1 cellular context compared by ENCODE assay signal in the genomic region with DNA sequence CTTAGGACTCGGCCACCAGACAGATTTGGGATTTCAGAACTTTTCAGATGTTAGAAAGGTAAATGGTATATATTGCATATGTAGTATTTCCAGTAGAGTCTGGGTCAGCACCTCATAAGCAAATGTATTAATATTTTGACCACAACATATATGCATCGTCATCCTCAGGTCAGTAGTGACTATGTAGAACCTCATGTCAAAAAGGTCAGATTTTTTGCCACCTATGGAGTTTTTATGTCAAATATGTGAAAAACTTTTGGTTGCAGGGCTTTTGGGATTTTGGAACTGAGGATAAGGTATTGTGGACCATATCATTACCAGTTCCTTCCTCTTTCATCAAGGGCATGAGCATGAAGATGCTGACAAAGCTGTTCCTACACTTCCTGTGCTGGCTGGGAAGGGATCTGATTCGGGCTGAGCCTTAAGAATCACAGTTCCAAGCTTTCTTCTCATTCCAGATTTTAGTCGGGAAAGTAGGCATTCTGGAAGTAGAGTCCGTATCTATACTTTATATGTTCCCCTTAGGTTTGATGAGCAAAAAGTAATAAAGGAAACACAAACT.
TF ChIP-seq lines count a peak whose summit lies in the region.

No MANE protein-coding gene starts in this region.

TF ChIP-seq in K562, 482 proteins besides CTCF, POLR2A, EP300 and RAD21 (continued from another document):
- TF ChIP-seq, protein P1, sequence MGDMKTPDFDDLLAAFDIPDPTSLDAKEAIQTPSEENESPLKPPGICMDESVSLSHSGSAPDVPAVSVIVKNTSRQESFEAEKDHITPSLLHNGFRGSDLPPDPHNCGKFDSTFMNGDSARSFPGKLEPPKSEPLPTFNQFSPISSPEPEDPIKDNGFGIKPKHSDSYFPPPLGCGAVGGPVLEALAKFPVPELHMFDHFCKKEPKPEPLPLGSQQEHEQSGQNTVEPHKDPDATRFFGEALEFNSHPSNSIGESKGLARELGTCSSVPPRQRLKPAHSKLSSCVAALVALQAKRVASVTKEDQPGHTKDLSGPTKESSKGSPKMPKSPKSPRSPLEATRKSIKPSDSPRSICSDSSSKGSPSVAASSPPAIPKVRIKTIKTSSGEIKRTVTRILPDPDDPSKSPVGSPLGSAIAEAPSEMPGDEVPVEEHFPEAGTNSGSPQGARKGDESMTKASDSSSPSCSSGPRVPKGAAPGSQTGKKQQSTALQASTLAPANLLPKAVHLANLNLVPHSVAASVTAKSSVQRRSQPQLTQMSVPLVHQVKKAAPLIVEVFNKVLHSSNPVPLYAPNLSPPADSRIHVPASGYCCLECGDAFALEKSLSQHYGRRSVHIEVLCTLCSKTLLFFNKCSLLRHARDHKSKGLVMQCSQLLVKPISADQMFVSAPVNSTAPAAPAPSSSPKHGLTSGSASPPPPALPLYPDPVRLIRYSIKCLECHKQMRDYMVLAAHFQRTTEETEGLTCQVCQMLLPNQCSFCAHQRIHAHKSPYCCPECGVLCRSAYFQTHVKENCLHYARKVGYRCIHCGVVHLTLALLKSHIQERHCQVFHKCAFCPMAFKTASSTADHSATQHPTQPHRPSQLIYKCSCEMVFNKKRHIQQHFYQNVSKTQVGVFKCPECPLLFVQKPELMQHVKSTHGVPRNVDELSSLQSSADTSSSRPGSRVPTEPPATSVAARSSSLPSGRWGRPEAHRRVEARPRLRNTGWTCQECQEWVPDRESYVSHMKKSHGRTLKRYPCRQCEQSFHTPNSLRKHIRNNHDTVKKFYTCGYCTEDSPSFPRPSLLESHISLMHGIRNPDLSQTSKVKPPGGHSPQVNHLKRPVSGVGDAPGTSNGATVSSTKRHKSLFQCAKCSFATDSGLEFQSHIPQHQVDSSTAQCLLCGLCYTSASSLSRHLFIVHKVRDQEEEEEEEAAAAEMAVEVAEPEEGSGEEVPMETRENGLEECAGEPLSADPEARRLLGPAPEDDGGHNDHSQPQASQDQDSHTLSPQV (IDR thresholded peaks at IDR 0.05) = peak; percentile 18; the same call in 1 of the 2 replicates
- TF ChIP-seq JUNB (CRISPR knock-in tag; conservative IDR thresholded peaks at IDR 0.05) (no peak), NCOA1 (IDR thresholded peaks at IDR 0.05; ENCODE audit: low read depth) (no peak), NFE2 (IDR thresholded peaks at IDR 0.05; ENCODE audit: low read depth) (peak; percentile 52), ZNF224 (CRISPR knock-in tag; IDR thresholded peaks at IDR 0.05) (no peak), MAFG (tag; conservative IDR thresholded peaks at IDR 0.05) (peak; percentile 85), ZNF695 (CRISPR knock-in tag; IDR thresholded peaks at IDR 0.05) (no peak), KDM1A (IDR thresholded peaks at IDR 0.05) (peak; percentile 81 to 84), NBN (IDR thresholded peaks at IDR 0.05; ENCODE audit: low read depth) (no peak), SMARCA4 (IDR thresholded peaks at IDR 0.05) (no peak), ZNF274 (IDR thresholded peaks at IDR 0.05; ENCODE audit: borderline replicate concordance, low read depth, low read length) (no peak)
- TF ChIP-seq, protein P2, sequence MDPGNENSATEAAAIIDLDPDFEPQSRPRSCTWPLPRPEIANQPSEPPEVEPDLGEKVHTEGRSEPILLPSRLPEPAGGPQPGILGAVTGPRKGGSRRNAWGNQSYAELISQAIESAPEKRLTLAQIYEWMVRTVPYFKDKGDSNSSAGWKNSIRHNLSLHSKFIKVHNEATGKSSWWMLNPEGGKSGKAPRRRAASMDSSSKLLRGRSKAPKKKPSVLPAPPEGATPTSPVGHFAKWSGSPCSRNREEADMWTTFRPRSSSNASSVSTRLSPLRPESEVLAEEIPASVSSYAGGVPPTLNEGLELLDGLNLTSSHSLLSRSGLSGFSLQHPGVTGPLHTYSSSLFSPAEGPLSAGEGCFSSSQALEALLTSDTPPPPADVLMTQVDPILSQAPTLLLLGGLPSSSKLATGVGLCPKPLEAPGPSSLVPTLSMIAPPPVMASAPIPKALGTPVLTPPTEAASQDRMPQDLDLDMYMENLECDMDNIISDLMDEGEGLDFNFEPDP (CRISPR knock-in tag; IDR thresholded peaks at IDR 0.05) = no peak
- TF ChIP-seq, protein P3, sequence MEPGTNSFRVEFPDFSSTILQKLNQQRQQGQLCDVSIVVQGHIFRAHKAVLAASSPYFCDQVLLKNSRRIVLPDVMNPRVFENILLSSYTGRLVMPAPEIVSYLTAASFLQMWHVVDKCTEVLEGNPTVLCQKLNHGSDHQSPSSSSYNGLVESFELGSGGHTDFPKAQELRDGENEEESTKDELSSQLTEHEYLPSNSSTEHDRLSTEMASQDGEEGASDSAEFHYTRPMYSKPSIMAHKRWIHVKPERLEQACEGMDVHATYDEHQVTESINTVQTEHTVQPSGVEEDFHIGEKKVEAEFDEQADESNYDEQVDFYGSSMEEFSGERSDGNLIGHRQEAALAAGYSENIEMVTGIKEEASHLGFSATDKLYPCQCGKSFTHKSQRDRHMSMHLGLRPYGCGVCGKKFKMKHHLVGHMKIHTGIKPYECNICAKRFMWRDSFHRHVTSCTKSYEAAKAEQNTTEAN (CRISPR knock-in tag; IDR thresholded peaks at IDR 0.05) = no peak
- TF ChIP-seq, protein P4, sequence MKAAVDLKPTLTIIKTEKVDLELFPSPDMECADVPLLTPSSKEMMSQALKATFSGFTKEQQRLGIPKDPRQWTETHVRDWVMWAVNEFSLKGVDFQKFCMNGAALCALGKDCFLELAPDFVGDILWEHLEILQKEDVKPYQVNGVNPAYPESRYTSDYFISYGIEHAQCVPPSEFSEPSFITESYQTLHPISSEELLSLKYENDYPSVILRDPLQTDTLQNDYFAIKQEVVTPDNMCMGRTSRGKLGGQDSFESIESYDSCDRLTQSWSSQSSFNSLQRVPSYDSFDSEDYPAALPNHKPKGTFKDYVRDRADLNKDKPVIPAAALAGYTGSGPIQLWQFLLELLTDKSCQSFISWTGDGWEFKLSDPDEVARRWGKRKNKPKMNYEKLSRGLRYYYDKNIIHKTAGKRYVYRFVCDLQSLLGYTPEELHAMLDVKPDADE (conservative IDR thresholded peaks at IDR 0.05; ENCODE audit: control insufficient read depth, low read depth, low read length) = no peak
- TF ChIP-seq, protein P5, sequence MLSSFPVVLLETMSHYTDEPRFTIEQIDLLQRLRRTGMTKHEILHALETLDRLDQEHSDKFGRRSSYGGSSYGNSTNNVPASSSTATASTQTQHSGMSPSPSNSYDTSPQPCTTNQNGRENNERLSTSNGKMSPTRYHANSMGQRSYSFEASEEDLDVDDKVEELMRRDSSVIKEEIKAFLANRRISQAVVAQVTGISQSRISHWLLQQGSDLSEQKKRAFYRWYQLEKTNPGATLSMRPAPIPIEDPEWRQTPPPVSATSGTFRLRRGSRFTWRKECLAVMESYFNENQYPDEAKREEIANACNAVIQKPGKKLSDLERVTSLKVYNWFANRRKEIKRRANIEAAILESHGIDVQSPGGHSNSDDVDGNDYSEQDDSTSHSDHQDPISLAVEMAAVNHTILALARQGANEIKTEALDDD (IDR thresholded peaks at IDR 0.05) = no peak
TF ChIP-seq in K562: peak in this region for 12.
